Comparison of ENCODE assay signal across 2 cellular contexts in the genomic region with DNA sequence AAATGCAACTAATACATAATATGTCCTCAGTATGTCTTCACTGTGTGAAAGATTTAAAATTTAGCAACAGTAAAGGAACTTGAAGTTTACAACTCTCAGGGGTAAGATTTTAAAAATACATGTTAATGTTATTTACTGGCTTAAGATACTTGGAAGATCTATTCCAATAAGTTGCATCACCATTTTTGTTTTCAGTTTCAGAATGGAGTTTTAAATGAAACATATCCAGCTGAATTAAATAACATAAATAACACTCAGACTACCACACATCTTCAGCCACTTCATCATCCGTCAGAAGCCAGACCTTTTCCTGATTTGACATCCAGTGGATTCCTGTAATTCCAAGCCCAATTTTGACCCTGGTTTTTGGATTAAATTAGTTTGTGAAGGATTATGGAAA.
TF ChIP-seq lines count a peak whose summit lies in the region.

No MANE protein-coding gene starts in this region.

TF ChIP-seq in liver, 16 proteins besides CTCF, POLR2A, EP300 and RAD21:
- TF ChIP-seq GABPA (IDR thresholded peaks at IDR 0.05 in 1 of 2, conservative IDR thresholded peaks at IDR 0.05 in 1 of 2) (no peak), ATF3 (IDR thresholded peaks at IDR 0.05) (peak; percentile 44)
TF ChIP-seq in liver: peak in this region for 1.

TF ChIP-seq in HepG2, 621 proteins besides CTCF, POLR2A, EP300 and RAD21:
- no peak for TF ChIP-seq ZFAT (CRISPR knock-in tag; conservative IDR thresholded peaks at IDR 0.05)
- TF ChIP-seq FOXA1 (IDR thresholded peaks at IDR 0.05), result no peak
- TF ChIP-seq FOXA1 (CRISPR knock-in tag; IDR thresholded peaks at IDR 0.05), result no peak
- no peak for TF ChIP-seq ZNF441 (CRISPR knock-in tag; IDR thresholded peaks at IDR 0.05; ENCODE audit: borderline replicate concordance)
- no peak for TF ChIP-seq ZNF431 (CRISPR knock-in tag; IDR thresholded peaks at IDR 0.05; ENCODE audit: borderline replicate concordance, low read depth)
- no peak for TF ChIP-seq PLRG1 (conservative IDR thresholded peaks at IDR 0.05)
- TF ChIP-seq IKZF4 (CRISPR knock-in tag; IDR thresholded peaks at IDR 0.05; ENCODE audit: borderline replicate concordance, low read depth, not compliant biosample characterization), result no peak
- TF ChIP-seq XRCC5 (optimal IDR thresholded peaks at IDR 0.05; ENCODE audit: low read length), result no peak
- no peak for TF ChIP-seq RBM39 (IDR thresholded peaks at IDR 0.05; ENCODE audit: low read depth, low read length, poor library complexity, severe bottlenecking)
- no peak for TF ChIP-seq BHLHE40 (IDR thresholded peaks at IDR 0.05; ENCODE audit: low read length)
- no peak for TF ChIP-seq ZNF605 (CRISPR knock-in tag; IDR thresholded peaks at IDR 0.05)
- TF ChIP-seq NFE2 (CRISPR knock-in tag; IDR thresholded peaks at IDR 0.05), result no peak
- TF ChIP-seq HOXA7 (CRISPR knock-in tag; IDR thresholded peaks at IDR 0.05), result no peak
- TF ChIP-seq PRMT3 (CRISPR knock-in tag; IDR thresholded peaks at IDR 0.05; ENCODE audit: borderline replicate concordance, low read depth), result no peak
- TF ChIP-seq TEF (CRISPR knock-in tag; IDR thresholded peaks at IDR 0.05), result no peak
